In genomic region chr4:152976466-152976761, GRCh38 we compare ENCODE assay signal across 31 cellular contexts.
"Had no signal": no experiment of that assay in that cellular context is flagged by ENCODE, and none has a peak within 500 bp of the region (broad histone marks: within the 10 kb centered on the region; RNA-seq: fewer than 3 reads in every experiment).

No MANE protein-coding gene starts in this region.

- H3K4me1 Mint-ChIP-seq: activated CD4-positive, alpha-beta T cell treated with anti-CD3 and anti-CD28 coated beads for 36 hours; activated CD4-positive, alpha-beta T cell treated with anti-CD3 and anti-CD28 coated beads, Interleukin-2, amount 10 ng/mL, durations not matched to agents 24 days and 14 days; activated CD8-positive, alpha-beta memory T cell treated with anti-CD3 and anti-CD28 coated beads, Interleukin-2, amount 10 ng/mL, durations not matched to agents 7 days and 5 days; activated naive CD4-positive, alpha-beta T cell treated with anti-CD3 and anti-CD28 coated beads, Interleukin-2, amount 50 U/mL, for 24 hours; activated naive CD8-positive, alpha-beta T cell treated with anti-CD3 and anti-CD28 coated beads for 36 hours; activated naive CD8-positive, alpha-beta T cell treated with anti-CD3 and anti-CD28 coated beads, Interleukin-2, amount 50 U/mL, for 24 hours; T-helper 17 cell had no signal

- H3K27ac Mint-ChIP-seq: activated CD4-positive, alpha-beta memory T cell treated with anti-CD3 and anti-CD28 coated beads for 36 hours; activated CD4-positive, alpha-beta T cell treated with anti-CD3 and anti-CD28 coated beads for 36 hours; activated CD4-positive, alpha-beta T cell treated with anti-CD3 and anti-CD28 coated beads, Interleukin-2, amount 10 ng/mL, durations not matched to agents 24 days and 14 days; activated CD8-positive, alpha-beta memory T cell treated with anti-CD3 and anti-CD28 coated beads, Interleukin-2, amount 10 ng/mL, durations not matched to agents 7 days and 5 days; activated CD8-positive, alpha-beta T cell treated with anti-CD3 and anti-CD28 coated beads, Interleukin-2, amount 10 ng/mL, durations not matched to agents 7 days and 5 days; activated naive CD4-positive, alpha-beta T cell treated with anti-CD3 and anti-CD28 coated beads for 36 hours; activated naive CD4-positive, alpha-beta T cell treated with anti-CD3 and anti-CD28 coated beads, Interleukin-2, amount 50 U/mL, for 24 hours; activated naive CD8-positive, alpha-beta T cell treated with anti-CD3 and anti-CD28 coated beads for 36 hours; activated naive CD8-positive, alpha-beta T cell treated with anti-CD3 and anti-CD28 coated beads, Interleukin-2, amount 50 U/mL, for 24 hours; activated T-helper 2 cell treated with anti-CD3 and anti-CD28 coated beads, Interferon-gamma antibody, Interleukin-2, Interleukin-4, amounts not matched to agents 10 μg/mL and 5 μg/mL and 100 μg/mL, durations not matched to agents 14 hours and 24 hours and 36 hours; effector memory CD8-positive, alpha-beta T cell; T-helper 17 cell; T-helper 2 cell treated with Interferon-gamma antibody and Interleukin-4, amounts not matched to agents 5 μg/mL and 100 μg/mL, for 36 hours had no signal

- H3K27me3 ChIP-seq: adrenal gland, body of pancreas, esophagus muscularis mucosa, foreskin keratinocyte, gastrocnemius medialis, heart left ventricle had no signal

- H3K9me3 Mint-ChIP-seq: activated CD4-positive, alpha-beta memory T cell treated with anti-CD3 and anti-CD28 coated beads for 36 hours; activated CD4-positive, alpha-beta T cell treated with anti-CD3 and anti-CD28 coated beads, Interleukin-2, amount 10 ng/mL, durations not matched to agents 24 days and 14 days; activated naive CD4-positive, alpha-beta T cell treated with anti-CD3 and anti-CD28 coated beads for 36 hours; activated naive CD4-positive, alpha-beta T cell treated with anti-CD3 and anti-CD28 coated beads, Interleukin-2, amount 50 U/mL, for 24 hours; activated naive CD8-positive, alpha-beta T cell treated with anti-CD3 and anti-CD28 coated beads for 36 hours; activated naive CD8-positive, alpha-beta T cell treated with anti-CD3 and anti-CD28 coated beads, Interleukin-2, amount 50 U/mL, for 24 hours; activated T-cell treated with anti-CD3 and anti-CD28 coated beads, Interleukin-2, amount 50 U/mL, for 4 hours; activated T-helper 2 cell treated with anti-CD3 and anti-CD28 coated beads, Interferon-gamma antibody, Interleukin-2, Interleukin-4, amounts not matched to agents 10 μg/mL and 5 μg/mL and 100 μg/mL, durations not matched to agents 14 hours and 24 hours and 36 hours; effector memory CD8-positive, alpha-beta T cell; T-helper 2 cell treated with Interferon-gamma antibody and Interleukin-4, amounts not matched to agents 5 μg/mL and 100 μg/mL, for 36 hours had no signal

- H3K4me3 Mint-ChIP-seq: activated CD4-positive, alpha-beta memory T cell treated with anti-CD3 and anti-CD28 coated beads for 36 hours; activated CD4-positive, alpha-beta T cell treated with anti-CD3 and anti-CD28 coated beads for 36 hours; activated CD4-positive, alpha-beta T cell treated with anti-CD3 and anti-CD28 coated beads, Interleukin-2, amount 10 ng/mL, durations not matched to agents 24 days and 14 days; activated CD8-positive, alpha-beta memory T cell treated with anti-CD3 and anti-CD28 coated beads, Interleukin-2, amount 10 ng/mL, durations not matched to agents 7 days and 5 days; activated CD8-positive, alpha-beta T cell treated with anti-CD3 and anti-CD28 coated beads, Interleukin-2, amount 10 ng/mL, durations not matched to agents 7 days and 5 days; activated naive CD4-positive, alpha-beta T cell treated with anti-CD3 and anti-CD28 coated beads for 36 hours; activated naive CD4-positive, alpha-beta T cell treated with anti-CD3 and anti-CD28 coated beads, Interleukin-2, amount 50 U/mL, for 24 hours; activated naive CD8-positive, alpha-beta T cell treated with anti-CD3 and anti-CD28 coated beads for 36 hours; activated naive CD8-positive, alpha-beta T cell treated with anti-CD3 and anti-CD28 coated beads, Interleukin-2, amount 50 U/mL, for 24 hours; activated T-cell treated with anti-CD3 and anti-CD28 coated beads, Interleukin-2, amount 50 U/mL, for 4 hours; effector memory CD8-positive, alpha-beta T cell; T-helper 17 cell; T-helper 2 cell treated with Interferon-gamma antibody and Interleukin-4, amounts not matched to agents 5 μg/mL and 100 μg/mL, for 36 hours had no signal

- H3K36me3 ChIP-seq: adrenal gland, esophagus muscularis mucosa, gastrocnemius medialis, heart left ventricle had no signal

- H3K27ac ChIP-seq: adrenal gland, body of pancreas, esophagus muscularis mucosa, foreskin keratinocyte, gastrocnemius medialis, heart left ventricle had no signal

- H3K36me3 Mint-ChIP-seq: activated CD4-positive, alpha-beta memory T cell treated with anti-CD3 and anti-CD28 coated beads for 36 hours; activated CD8-positive, alpha-beta memory T cell treated with anti-CD3 and anti-CD28 coated beads, Interleukin-2, amount 10 ng/mL, durations not matched to agents 7 days and 5 days; activated naive CD4-positive, alpha-beta T cell treated with anti-CD3 and anti-CD28 coated beads, Interleukin-2, amount 50 U/mL, for 24 hours; activated naive CD8-positive, alpha-beta T cell treated with anti-CD3 and anti-CD28 coated beads for 36 hours had no signal

- H3K27me3 Mint-ChIP-seq: activated CD4-positive, alpha-beta T cell treated with anti-CD3 and anti-CD28 coated beads for 36 hours; activated naive CD4-positive, alpha-beta T cell treated with anti-CD3 and anti-CD28 coated beads, Interleukin-2, amount 50 U/mL, for 24 hours; activated naive CD8-positive, alpha-beta T cell treated with anti-CD3 and anti-CD28 coated beads for 36 hours; activated naive CD8-positive, alpha-beta T cell treated with anti-CD3 and anti-CD28 coated beads, Interleukin-2, amount 50 U/mL, for 24 hours had no signal

- DNase-seq: activated CD4-positive, alpha-beta memory T cell treated with anti-CD3 and anti-CD28 coated beads for 36 hours; activated CD4-positive, alpha-beta T cell treated with anti-CD3 and anti-CD28 coated beads for 36 hours; activated CD4-positive, alpha-beta T cell treated with anti-CD3 and anti-CD28 coated beads, Interleukin-2, amount 10 ng/mL, durations not matched to agents 24 days and 14 days; activated CD4-positive, CD25-positive, alpha-beta regulatory T cell; activated CD4-positive, CD25-positive, alpha-beta regulatory T cell treated with anti-CD3 and anti-CD28 coated beads, Interleukin-2, amount 50 U/mL, for 72 hours; activated CD8-positive, alpha-beta memory T cell treated with anti-CD3 and anti-CD28 coated beads, Interleukin-2, amount 10 ng/mL, durations not matched to agents 7 days and 5 days; activated CD8-positive, alpha-beta T cell treated with anti-CD3 and anti-CD28 coated beads, Interleukin-2, amount 10 ng/mL, durations not matched to agents 7 days and 5 days; activated naive CD4-positive, alpha-beta T cell treated with anti-CD3 and anti-CD28 coated beads for 36 hours; activated naive CD8-positive, alpha-beta T cell treated with anti-CD3 and anti-CD28 coated beads for 36 hours; activated naive CD8-positive, alpha-beta T cell treated with anti-CD3 and anti-CD28 coated beads, Interleukin-2, amount 50 U/mL, for 24 hours; activated T-cell treated with anti-CD3 and anti-CD28 coated beads, Interleukin-2, amount 50 U/mL, for 4 hours; amygdala; aorta; body of pancreas; caudate nucleus; cortex of kidney; dermis blood vessel endothelial cell; effector CD4-positive, alpha-beta T cell; effector memory CD8-positive, alpha-beta T cell; foreskin keratinocyte; gastrocnemius medialis; glutamatergic neuron; heart left ventricle; T-helper 1 cell; T-helper 17 cell; T1000 had no signal

- H3K9me3 ChIP-seq: adrenal gland, body of pancreas, esophagus muscularis mucosa, gastrocnemius medialis, heart left ventricle had no signal

- H3K4me1 ChIP-seq: adrenal gland, body of pancreas, esophagus muscularis mucosa, gastrocnemius medialis, heart left ventricle had no signal

- H3K4me3 ChIP-seq: adrenal gland, body of pancreas, esophagus muscularis mucosa, gastrocnemius medialis, heart left ventricle had no signal

- ATAC-seq: activated CD4-positive, alpha-beta T cell treated with anti-CD3 and anti-CD28 coated beads for 36 hours; activated CD8-positive, alpha-beta memory T cell treated with anti-CD3 and anti-CD28 coated beads, Interleukin-2, amount 10 ng/mL, durations not matched to agents 7 days and 5 days; activated CD8-positive, alpha-beta T cell treated with anti-CD3 and anti-CD28 coated beads, Interleukin-2, amount 10 ng/mL, durations not matched to agents 7 days and 5 days; activated naive CD8-positive, alpha-beta T cell treated with anti-CD3 and anti-CD28 coated beads, Interleukin-2, amount 50 U/mL, for 24 hours; activated T-cell treated with anti-CD3 and anti-CD28 coated beads, Interleukin-2, amount 50 U/mL, for 4 hours; body of pancreas; effector memory CD8-positive, alpha-beta T cell; foreskin keratinocyte; gastrocnemius medialis; heart left ventricle; T-helper 17 cell had no signal
